In the genomic region with DNA sequence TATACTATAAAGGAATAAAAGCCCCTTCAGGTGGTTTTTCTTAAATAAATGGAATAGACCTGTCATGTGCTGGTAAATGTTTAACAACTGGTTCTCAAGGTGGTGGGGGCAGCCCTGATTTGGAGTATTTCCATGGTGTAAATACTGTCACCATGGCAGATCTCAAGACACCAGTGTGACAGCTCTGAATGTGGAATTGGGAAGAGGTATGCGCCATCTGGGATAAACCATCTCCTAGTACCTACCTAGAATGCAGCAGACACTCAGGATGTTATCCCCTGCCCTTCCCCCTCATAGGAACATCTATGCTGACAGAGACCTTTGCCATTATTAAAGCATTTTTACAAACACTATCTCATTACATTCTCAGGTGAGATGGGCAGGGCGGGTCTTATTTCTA, we compare ENCODE assay signal across 16 cellular contexts. TPM values are rescaled to one million over a fixed set of nuclear protein-coding genes. Genes with fewer than 3 reads are reported as not detected.
A peak's percentile ranks its signal among the peaks of the same experiment; 100 is the strongest.
DNase-seq lines count a peak whose midpoint lies in the region; ATAC-seq and TF ChIP-seq lines count a peak whose summit lies in the region.
"Had no signal": no experiment of that assay in that cellular context is flagged by ENCODE, and none has a peak within 500 bp of the region (broad histone marks: within the 10 kb centered on the region; RNA-seq: fewer than 3 reads in every experiment).

No MANE protein-coding gene starts in this region.

- DNase-seq in A673 (ENCODE audit: low spot score) (no peak), activated B cell treated with CpG ODN at 0.5 μM for 24 hours (no peak), naive B cell (no peak), GM03348 (ENCODE audit: low spot score) (no peak), putamen (ENCODE audit: low spot score) (no peak), NCI-H2107 (lab: John Stamatoyannopoulos, UW) (no peak)
- DNase-seq in CD8-positive, alpha-beta T cell, result no peak
- DNase-seq: dermis blood vessel endothelial cell; mucosa of descending colon; NCI-H1694 treated with DMSO at 0.1 percent for 48 hours; NCI-H774; retina; stimulated activated CD4-positive, alpha-beta T cell treated with anti-CD3 and anti-CD28 coated beads, Interleukin-4, amount 100 ng/mL, for 1 hour; stimulated activated naive CD4-positive, alpha-beta T cell treated with Interleukin-2 at 50 U/mL for 16 hours had no signal

- H3K36me3 ChIP-seq in A673 (ENCODE audit: insufficient read depth, low read length, poor library complexity, severe bottlenecking), result no peaks in the 10 kb centered on the region
- no peaks in the 10 kb centered on the region for H3K36me3 ChIP-seq in CD8-positive, alpha-beta T cell (ENCODE audit: insufficient read depth, low read length)

- peak overlapping the region; percentile 85 for H3K27ac ChIP-seq in A673 (ENCODE audit: low read depth, low read length, poor library complexity, severe bottlenecking)
- no peak overlapping the region for H3K27ac ChIP-seq in CD8-positive, alpha-beta T cell (ENCODE audit: low read depth, low read length)

- H3K9me3 ChIP-seq in A673 (ENCODE audit: low read depth, low read length, poor library complexity, severe bottlenecking), result no peaks in the 10 kb centered on the region
- H3K9me3 ChIP-seq in CD8-positive, alpha-beta T cell (ENCODE audit: low read length), result no peaks in the 10 kb centered on the region
- H3K9me3 ChIP-seq: mucosa of descending colon had no signal

- POLR2A ChIA-PET in A673 (lab: Charles Lee; ENCODE audit: low non-redundant PET) (no interaction called here), activated B cell treated with CpG ODN at 0.5 μM for 24 hours (lab: Charles Lee) (interaction anchor here (0.9 to 14.8 kb wide), 7 partner anchors 27 to 540 kb away, joined by 3 to 931 read pairs (median 40); partner anchors contain the start of gene TMSB4X)
- POLR2A ChIA-PET in CD8-positive, alpha-beta T cell (lab: Charles Lee), result interaction anchor here (1.2 to 14.5 kb wide), 4 partner anchors 24 to 540 kb away, joined by 4 to 559 read pairs (median 14); partner anchors contain the start of gene TMSB4X

- H3K4me1 Mint-ChIP-seq in CD8-positive, alpha-beta T cell (ENCODE audit: low read depth), result peaks cover 71% of the 10 kb centered on the region
- H3K4me1 Mint-ChIP-seq in activated B cell treated with CpG ODN at 0.5 μM for 24 hours (peaks cover 71% of the 10 kb centered on the region), naive B cell (peaks cover 24 to 71% (median 47%) of the 10 kb centered on the region in 3 donors)

- peaks cover 37% of the 10 kb centered on the region for H3K4me1 ChIP-seq in A673 (ENCODE audit: insufficient read depth, low read length, poor library complexity, severe bottlenecking)
- peaks cover 57% of the 10 kb centered on the region for H3K4me1 ChIP-seq in CD8-positive, alpha-beta T cell (ENCODE audit: insufficient read depth, low read length)

- peak overlapping the region; percentile 15 for H3K4me3 Mint-ChIP-seq in CD8-positive, alpha-beta T cell
- H3K4me3 Mint-ChIP-seq in activated B cell treated with CpG ODN at 0.5 μM for 24 hours (no peak overlapping the region), naive B cell (peak overlapping the region in 5 of 8 donors; percentile 13 to 73 (median 53))

- H3K4me3 ChIP-seq in A673 (ENCODE audit: low read depth, low read length, poor library complexity, severe bottlenecking), result no peak overlapping the region
- H3K4me3 ChIP-seq in CD8-positive, alpha-beta T cell (ENCODE audit: low read depth, low read length), result no peak overlapping the region
- H3K4me3 ChIP-seq: K562, mucosa of descending colon had no signal

- no peaks in the 10 kb centered on the region for H3K27me3 Mint-ChIP-seq in CD8-positive, alpha-beta T cell (ENCODE audit: low read depth)
- H3K27me3 Mint-ChIP-seq in activated B cell treated with CpG ODN at 0.5 μM for 24 hours, result no peaks in the 10 kb centered on the region
- H3K27me3 Mint-ChIP-seq in naive B cell, result peaks cover 0 to 15% (median 0%) of the 10 kb centered on the region in 3 donors

- BruUV-seq in A673 (replicated peaks; lab: Mats Ljungman, UMichigan), result no TSS peak

- no peaks in the 10 kb centered on the region for H3K9me3 Mint-ChIP-seq in CD8-positive, alpha-beta T cell
- H3K9me3 Mint-ChIP-seq in activated B cell treated with CpG ODN at 0.5 μM for 24 hours, result no peaks in the 10 kb centered on the region
- H3K9me3 Mint-ChIP-seq in naive B cell, result no peaks in the 10 kb centered on the region

- peak overlapping the region; percentile 98 for H3K27ac Mint-ChIP-seq in CD8-positive, alpha-beta T cell
- H3K27ac Mint-ChIP-seq in activated B cell treated with CpG ODN at 0.5 μM for 24 hours (peak overlapping the region; percentile 96), naive B cell (peak overlapping the region; percentile 69 to 100 (median 98))

- CTCF ChIA-PET in A673 (lab: Charles Lee) (interaction anchor here (1.1 kb wide), 1 partner anchor 540 kb away, joined by 4 read pairs; no protein-coding TSS in a partner anchor), activated B cell treated with CpG ODN at 0.5 μM for 24 hours (lab: Charles Lee) (interaction anchor here (0.6 to 6.8 kb wide), 7 partner anchors 9 to 539 kb away, joined by 3 to 142 read pairs (median 19); partner anchors contain the start of gene TMSB4X)
- CTCF ChIA-PET in CD8-positive, alpha-beta T cell (lab: Charles Lee), result interaction anchor here (1.2 to 6.7 kb wide), 9 partner anchors 9 to 541 kb away, joined by 4 to 160 read pairs (median 39); partner anchors contain the start of gene TMSB4X

- no peak for ATAC-seq in CD8-positive, alpha-beta T cell
- ATAC-seq in activated B cell treated with CpG ODN at 0.5 μM for 24 hours (ENCODE audit: low read depth), result no peak
- ATAC-seq in naive B cell (ENCODE audit: low read depth in 2 of 2), result no peak
- no peak for ATAC-seq in HG03521 (IDR thresholded peaks at IDR 0.05; ENCODE audit: unreplicated experiment)
- ATAC-seq: K562 had no signal

- no peaks in the 10 kb centered on the region for H3K27me3 ChIP-seq in A673 (replicated peaks; ENCODE audit: insufficient read depth, low read depth, low read length, poor library complexity)
- H3K27me3 ChIP-seq in CD8-positive, alpha-beta T cell (ENCODE audit: insufficient read depth, low read length), result no peaks in the 10 kb centered on the region

- TF ChIP-seq CTCF in A673 (conservative IDR thresholded peaks at IDR 0.05; ENCODE audit: low read depth, low read length) (no peak), activated B cell treated with CpG ODN at 0.5 μM for 24 hours (IDR thresholded peaks at IDR 0.05) (no peak)
- no peak for TF ChIP-seq CTCF in CD8-positive, alpha-beta T cell (IDR thresholded peaks at IDR 0.05)

- intact Hi-C loops in A673 (cut with micrococcal nuclease; ENCODE audit: unreplicated experiment), result loop anchor here (10.0 kb wide), 3 partner anchors 396 to 1076 kb away; partner anchors contain the start of gene GEMIN8
- intact Hi-C loops in CD8-positive, alpha-beta T cell (cut with DNase I, micrococcal nuclease), result loop anchor here (5.0 kb wide), 2 partner anchors 394 to 1084 kb away; no protein-coding TSS in a partner anchor
- intact Hi-C loops in activated B cell treated with CpG ODN at 0.5 μM for 24 hours (cut with micrococcal nuclease), result loop anchor here (5.0 kb wide), 2 partner anchors 469 to 699 kb away; no protein-coding TSS in a partner anchor

- H3K36me3 Mint-ChIP-seq in CD8-positive, alpha-beta T cell, result no peaks in the 10 kb centered on the region
- H3K36me3 Mint-ChIP-seq in activated B cell treated with CpG ODN at 0.5 μM for 24 hours (ENCODE audit: low read depth) (no peaks in the 10 kb centered on the region), naive B cell (no peaks in the 10 kb centered on the region)

RNA-seq across cellular contexts. Expression of gene TMSB4X, which starts 26.4 kb away (rescaled TPM):
- total RNA-seq in A673 (2021) (975 and 1,093 TPM in 2 replicates), activated B cell treated with CpG ODN at 0.5 μM for 24 hours (5,922 and 6,273 TPM in 2 replicates)
- 1,000 to 10,000 TPM; 2,374 to 2,465 TPM for total RNA-seq in CD8-positive, alpha-beta T cell
- polyA plus RNA-seq in naive B cell (ENCODE audit: low read depth in 6 of 6), result over 10,000 TPM; 18,491 to 24,142 (median 22,031) TPM

RNA-seq across cellular contexts. Expression of gene TLR8, which starts 42.1 kb away (rescaled TPM):
- total RNA-seq in A673 (2021) (not detected in 2 replicates), activated B cell treated with CpG ODN at 0.5 μM for 24 hours (0.20 and 0.22 TPM in 2 replicates)
- not detected for total RNA-seq in CD8-positive, alpha-beta T cell
- polyA plus RNA-seq in naive B cell (ENCODE audit: low read depth in 6 of 6), result under 1 TPM in 5 of 6 donors, not detected in 1; 0.07 to 0.13 (median 0.12) TPM
- total RNA-seq: dermis blood vessel endothelial cell, K562 had no signal
- polyA plus RNA-seq: K562 had no signal
